In genomic region chr1:25816112-25816718, GRCh38 we compare ENCODE assay signal across 20 cellular contexts. TPM values are rescaled to one million over a fixed set of nuclear protein-coding genes. Genes with fewer than 3 reads are reported as not detected.
"Had no signal": no experiment of that assay in that cellular context is flagged by ENCODE, and none has a peak within 500 bp of the region (broad histone marks: within the 10 kb centered on the region; RNA-seq: fewer than 3 reads in every experiment).

No MANE protein-coding gene starts in this region.

- H3K27ac Mint-ChIP-seq: activated naive CD4-positive, alpha-beta T cell treated with anti-CD3 and anti-CD28 coated beads for 36 hours; activated T-helper 2 cell treated with anti-CD3 and anti-CD28 coated beads, Interferon-gamma antibody, Interleukin-2, Interleukin-4, amounts not matched to agents 10 μg/mL and 5 μg/mL and 100 μg/mL, durations not matched to agents 14 hours and 24 hours and 36 hours; natural killer cell treated with Interleukin-12 subunit alpha and Interleukin-12 subunit beta and Interleukin-15 and Interleukin-18, amount 100 ng/mL, for 72 hours; stimulated activated naive CD8-positive, alpha-beta T cell treated with anti-CD3 and anti-CD28 coated beads, Interleukin-15, Interleukin-2, amounts not matched to agents 100 ng/mL and 50 ng/mL, for 24 hours; type B pancreatic cell had no signal

- H3K9me3 Mint-ChIP-seq: activated naive CD4-positive, alpha-beta T cell treated with anti-CD3 and anti-CD28 coated beads for 36 hours; activated T-helper 2 cell treated with anti-CD3 and anti-CD28 coated beads, Interferon-gamma antibody, Interleukin-2, Interleukin-4, amounts not matched to agents 10 μg/mL and 5 μg/mL and 100 μg/mL, durations not matched to agents 14 hours and 24 hours and 36 hours; natural killer cell treated with Interleukin-12 subunit alpha and Interleukin-12 subunit beta and Interleukin-15 and Interleukin-18, amount 100 ng/mL, for 72 hours; stimulated activated naive CD8-positive, alpha-beta T cell treated with anti-CD3 and anti-CD28 coated beads, Interleukin-15, Interleukin-2, amounts not matched to agents 100 ng/mL and 50 ng/mL, for 24 hours; type B pancreatic cell had no signal

- DNase-seq: activated CD4-positive, alpha-beta T cell treated with anti-CD3 and anti-CD28 coated beads for 4 hours; activated naive CD4-positive, alpha-beta T cell treated with anti-CD3 and anti-CD28 coated beads for 36 hours; activated T-cell treated with anti-CD3 and anti-CD28 coated beads for 4 hours; caudate nucleus; effector CD8-positive, alpha-beta T cell; foreskin keratinocyte; kidney glomerular epithelial cell; mesendoderm; stimulated activated CD4-positive, alpha-beta T cell treated with anti-CD3 and anti-CD28 coated beads, Interleukin-4, amount 100 ng/mL, for 4 hours; T1000 had no signal

- H3K27ac ChIP-seq: foreskin keratinocyte, prostate gland, right lobe of liver, SK-N-MC, suprapubic skin had no signal

- H3K9me3 ChIP-seq: prostate gland, right lobe of liver, suprapubic skin had no signal

- H3K27me3 ChIP-seq: foreskin keratinocyte, right lobe of liver, suprapubic skin had no signal

- H3K4me3 ChIP-seq: prostate gland, right lobe of liver, SK-N-MC, smooth muscle cell, suprapubic skin had no signal

- H3K4me2 ChIP-seq: smooth muscle cell had no signal

- H3K36me3 Mint-ChIP-seq: natural killer cell treated with Interleukin-12 subunit alpha and Interleukin-12 subunit beta and Interleukin-15 and Interleukin-18, amount 100 ng/mL, for 72 hours had no signal

- H3K36me3 ChIP-seq: prostate gland had no signal

- H3K27me3 Mint-ChIP-seq: natural killer cell treated with Interleukin-12 subunit alpha and Interleukin-12 subunit beta and Interleukin-15 and Interleukin-18, amount 100 ng/mL, for 72 hours; stimulated activated naive CD8-positive, alpha-beta T cell treated with anti-CD3 and anti-CD28 coated beads, Interleukin-15, Interleukin-2, amounts not matched to agents 100 ng/mL and 50 ng/mL, for 24 hours; type B pancreatic cell had no signal

- H3K4me3 Mint-ChIP-seq: activated naive CD4-positive, alpha-beta T cell treated with anti-CD3 and anti-CD28 coated beads for 36 hours; natural killer cell treated with Interleukin-12 subunit alpha and Interleukin-12 subunit beta and Interleukin-15 and Interleukin-18, amount 100 ng/mL, for 72 hours; stimulated activated naive CD8-positive, alpha-beta T cell treated with anti-CD3 and anti-CD28 coated beads, Interleukin-15, Interleukin-2, amounts not matched to agents 100 ng/mL and 50 ng/mL, for 24 hours; type B pancreatic cell had no signal

- ATAC-seq: foreskin keratinocyte; natural killer cell treated with Interleukin-12 subunit alpha and Interleukin-12 subunit beta and Interleukin-15 and Interleukin-18, amount 100 ng/mL, for 72 hours; right lobe of liver had no signal

RNA-seq across cellular contexts. Expression of gene AUNIP, which starts 43.0 kb away (rescaled TPM):
- total RNA-seq: omental fat pad had no signal
